Comparison of ENCODE assay signal across 20 cellular contexts in the genomic region with DNA sequence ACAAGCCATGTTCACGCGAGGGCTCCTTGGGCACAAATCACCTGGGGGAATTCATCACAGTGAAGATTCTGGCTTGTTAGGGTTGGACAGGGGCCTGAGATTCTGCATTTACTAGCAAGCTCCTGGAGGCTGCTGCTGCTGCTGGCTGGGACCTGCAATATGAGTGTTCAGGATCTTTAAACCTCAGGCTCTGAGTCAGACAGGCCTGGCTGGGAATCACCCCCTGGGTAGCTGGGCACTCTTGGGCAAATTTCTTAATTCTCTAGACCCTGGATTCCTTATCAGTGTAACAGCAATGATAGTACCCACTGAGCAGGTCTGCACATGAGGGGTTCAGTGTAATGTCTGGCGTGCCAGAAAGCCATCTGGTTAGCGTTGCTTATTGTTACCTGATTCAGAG.
"Had no signal": no experiment of that assay in that cellular context is flagged by ENCODE, and none has a peak within 500 bp of the region (broad histone marks: within the 10 kb centered on the region; RNA-seq: fewer than 3 reads in every experiment).

No MANE protein-coding gene starts in this region.

- FAIRE-seq: endothelial cell of umbilical vein, islet of Langerhans had no signal

- H3K27me3 ChIP-seq: hepatocyte, thyroid gland had no signal

- H3K4me1 ChIP-seq: esophagus squamous epithelium, lower lobe of right lung, thyroid gland had no signal

- H3K9me3 ChIP-seq: esophagus squamous epithelium, lower lobe of right lung, thyroid gland had no signal

- H3K27ac ChIP-seq: esophagus squamous epithelium, hepatocyte, lower lobe of right lung, thyroid gland had no signal

- DNase-seq: activated B cell treated with CpG ODN at 0.5 μM for 24 hours; activated CD4-positive, alpha-beta T cell treated with anti-CD3 and anti-CD28 coated beads, Interleukin-2, amount 10 ng/mL, durations not matched to agents 24 days and 14 days; activated CD8-positive, alpha-beta T cell treated with anti-CD3 and anti-CD28 coated beads for 36 hours; activated naive CD4-positive, alpha-beta T cell treated with anti-CD3 and anti-CD28 coated beads for 36 hours; activated T-cell treated with anti-CD3 and anti-CD28 coated beads, Interleukin-2, amount 50 U/mL, for 24 hours; anterior cingulate cortex; cerebellar nuclear complex; effector CD8-positive, alpha-beta T cell; esophagus squamous epithelium; left colon; lower lobe of right lung; nucleus accumbens; posterior cingulate gyrus; stimulated activated CD4-positive, alpha-beta T cell treated with anti-CD3 and anti-CD28 coated beads, Interleukin-2, amount 100 ng/mL, for 24 hours; stimulated activated naive CD4-positive, alpha-beta T cell treated with Interleukin-2 at 50 U/mL for 16 hours; T-cell; thyroid gland had no signal

- H3K36me3 ChIP-seq: esophagus squamous epithelium, lower lobe of right lung, thyroid gland had no signal

- H3K4me2 ChIP-seq: hepatocyte had no signal

- H2AFZ ChIP-seq: hepatocyte had no signal

- H3K4me3 ChIP-seq: esophagus squamous epithelium, hepatocyte, lower lobe of right lung, thyroid gland had no signal
